ENCODE assay signal across 9 cellular contexts in the genomic region with DNA sequence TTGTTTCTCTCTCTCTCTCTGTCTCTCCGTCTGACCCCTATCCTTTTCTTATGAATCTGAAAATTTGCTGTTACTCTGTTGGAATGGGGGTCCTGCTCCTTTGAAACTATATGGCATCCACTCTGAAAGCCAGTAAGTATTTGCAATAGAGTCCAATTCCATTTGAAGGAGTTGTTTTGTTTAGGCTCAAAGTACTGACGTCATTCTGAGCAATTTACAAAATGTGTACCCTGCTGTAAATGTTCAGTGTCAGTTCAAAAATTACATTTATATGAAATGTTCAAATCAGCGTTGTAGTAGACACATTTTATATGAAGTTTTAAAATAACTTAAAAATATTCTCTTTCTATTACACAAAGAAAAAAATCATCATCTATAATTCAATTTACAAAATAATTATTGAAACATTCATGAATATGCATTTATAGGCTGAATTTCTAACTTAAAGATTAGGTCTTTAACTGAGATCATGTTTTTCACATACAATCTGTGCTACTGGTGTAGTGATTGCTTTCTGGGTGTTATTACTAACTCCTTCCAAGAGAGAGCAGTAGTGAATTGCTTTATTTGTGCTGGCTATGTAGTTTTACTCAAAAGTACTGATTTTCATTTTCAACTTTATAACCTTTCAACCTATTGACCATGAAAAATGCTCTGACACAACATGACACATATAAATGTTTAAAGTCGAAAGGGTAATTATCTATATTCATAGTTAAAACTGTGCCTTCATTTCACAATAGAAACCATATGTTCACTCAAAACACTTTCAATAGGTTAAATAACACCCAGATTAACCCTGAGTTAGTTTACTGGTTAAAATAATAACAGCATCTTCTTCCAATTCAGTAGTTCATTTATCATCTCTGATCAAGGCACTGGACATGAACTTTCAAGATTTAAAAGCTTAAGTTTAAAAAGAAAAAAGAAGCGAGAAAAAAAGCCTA.
DNase-seq lines count a peak whose midpoint lies in the region; ATAC-seq, FAIRE-seq and TF ChIP-seq lines count a peak whose summit lies in the region.
"Had no signal": no experiment of that assay in that cellular context is flagged by ENCODE, and none has a peak within 500 bp of the region (broad histone marks: within the 10 kb centered on the region; RNA-seq: fewer than 3 reads in every experiment).

No MANE protein-coding gene starts in this region.

- H3K4me3 ChIP-seq in left lung, result no peak overlapping the region

- no peak overlapping the region for H3K27ac ChIP-seq in left lung
- H3K27ac ChIP-seq: HL-60 had no signal

- H3K36me3 Mint-ChIP-seq in T-cell, result no peaks in the 10 kb centered on the region

- no peak overlapping the region for H3K4me3 Mint-ChIP-seq in T-cell

- POLR2A ChIA-PET in T-cell (lab: Charles Lee), result interaction anchor here in 1 of 2 donors (0.6 kb wide), 1 partner anchor 10 kb away, joined by 7 read pairs; no protein-coding TSS in a partner anchor

- ATAC-seq in GM18511 (IDR thresholded peaks at IDR 0.05; ENCODE audit: unreplicated experiment) (peak; percentile 86), HG03378 (IDR thresholded peaks at IDR 0.05; ENCODE audit: unreplicated experiment) (peak; percentile 71), left lung (peak; percentile 57), GM21737 (IDR thresholded peaks at IDR 0.05; ENCODE audit: unreplicated experiment) (no peak), T-cell (replicated peaks in 1 of 4) (no peak)

- H3K27me3 ChIP-seq in left lung, result no peaks in the 10 kb centered on the region

- no peaks in the 10 kb centered on the region for H3K4me1 Mint-ChIP-seq in T-cell

- H3K4me1 ChIP-seq in left lung, result no peaks in the 10 kb centered on the region

- intact Hi-C loops in left lung (cut with DNase I), result no loop called here

- CTCF ChIA-PET in T-cell (lab: Charles Lee), result no interaction called here

- peak; percentile 59 for DNase-seq in AG08396 (ENCODE audit: low spot score)
- no peak for DNase-seq in left lung
- no peak for DNase-seq in activated CD8-positive, alpha-beta memory T cell treated with anti-CD3 and anti-CD28 coated beads, Interleukin-2, amount 50 U/mL, for 48 hours
- no peak for DNase-seq in T-cell

- H3K36me3 ChIP-seq in left lung, result no peaks in the 10 kb centered on the region

- H3K9me3 Mint-ChIP-seq in T-cell, result peaks cover 0 to 2% (median 0%) of the 10 kb centered on the region in 3 donors

- no peak overlapping the region for H3K27ac Mint-ChIP-seq in T-cell

- no peaks in the 10 kb centered on the region for H3K27me3 Mint-ChIP-seq in T-cell

- no peaks in the 10 kb centered on the region for H3K9me3 ChIP-seq in left lung

- FAIRE-seq in TTC549 (lab: Jason Lieb, UNC), result peak; percentile 61

- TF ChIP-seq CTCF in left lung (IDR thresholded peaks at IDR 0.05), result peak; percentile 13 to 24

Comparison
In these comparisons a context has a peak if more than half of its experiments do, and no peak if none do; other contexts are left out.
1. ATAC-seq: peak in GM18511 (single experiment), HG03378 (single experiment) and left lung (single experiment); none in GM21737 (single experiment) and T-cell (0 of 4).